In genomic region chr19:6576869-6577281, GRCh38 we compare ENCODE assay signal across 1 cellular context.
TF ChIP-seq lines count a peak whose summit lies in the region.

No MANE protein-coding gene starts in this region.

TF ChIP-seq in K562, 482 proteins besides CTCF, POLR2A, EP300 and RAD21 (continued from another document and continues in another):
- TF ChIP-seq CEBPG (CRISPR knock-in tag; IDR thresholded peaks at IDR 0.05) = no peak
- TF ChIP-seq CEBPG (tag; conservative IDR thresholded peaks at IDR 0.05 in 1 of 2, IDR thresholded peaks at IDR 0.05 in 1 of 2) = no peak
- TF ChIP-seq XRCC4 (IDR thresholded peaks at IDR 0.05; ENCODE audit: extremely low read depth, insufficient read depth, insufficient read length) = no peak
- 0 out of 4 replicates have a peak, but pooled peaks of 1 of the 2 experiments have one; percentile 16 for TF ChIP-seq MNT (conservative IDR thresholded peaks at IDR 0.05)
- peak; percentile 35; the same call in 1 of the 2 replicates for TF ChIP-seq TEAD4 (IDR thresholded peaks at IDR 0.05; ENCODE audit: low read length)
- TF ChIP-seq TEAD4 (CRISPR knock-in tag; IDR thresholded peaks at IDR 0.05; ENCODE audit: borderline replicate concordance) = no peak
- TF ChIP-seq TCF3 (CRISPR knock-in tag; IDR thresholded peaks at IDR 0.05) = peak; percentile 82
- TF ChIP-seq MITF (IDR thresholded peaks at IDR 0.05) = no peak
- TF ChIP-seq PHF21A (IDR thresholded peaks at IDR 0.05; ENCODE audit: borderline replicate concordance, low read depth) = no peak
- 0 out of 2 replicates have a peak, but pooled peaks have one; percentile 30 for TF ChIP-seq SMARCA4 (IDR thresholded peaks at IDR 0.05)
- no peak for TF ChIP-seq ZBTB34 (CRISPR knock-in tag; IDR thresholded peaks at IDR 0.05)
- TF ChIP-seq ZNF134 (CRISPR knock-in tag; conservative IDR thresholded peaks at IDR 0.05) = no peak
- TF ChIP-seq MTA2 (IDR thresholded peaks at IDR 0.05; ENCODE audit: low read depth) = peak; percentile 62
- TF ChIP-seq USF1 (CRISPR knock-in tag; IDR thresholded peaks at IDR 0.05) = no peak
- no peak for TF ChIP-seq FUS (optimal IDR thresholded peaks at IDR 0.05; ENCODE audit: low read depth, low read length)
- TF ChIP-seq RNF2 (IDR thresholded peaks at IDR 0.05) = no peak
- TF ChIP-seq U2AF1 (optimal IDR thresholded peaks at IDR 0.05; ENCODE audit: low read depth, low read length) = no peak
- no peak for TF ChIP-seq KDM2B (CRISPR knock-in tag; IDR thresholded peaks at IDR 0.05)
- TF ChIP-seq ZEB2 (IDR thresholded peaks at IDR 0.05) = 0 out of 2 replicates have a peak, but pooled peaks have one; percentile 38
- no peak for TF ChIP-seq ZNF551 (CRISPR knock-in tag; IDR thresholded peaks at IDR 0.05)
- no peak for TF ChIP-seq FOXP4 (CRISPR knock-in tag; IDR thresholded peaks at IDR 0.05; ENCODE audit: borderline replicate concordance)
- no peak for TF ChIP-seq ZNF449 (CRISPR knock-in tag; IDR thresholded peaks at IDR 0.05)
- no peak for TF ChIP-seq ZNF41 (CRISPR knock-in tag; conservative IDR thresholded peaks at IDR 0.05)
- no peak for TF ChIP-seq HES1 (IDR thresholded peaks at IDR 0.05; ENCODE audit: low read depth)
- TF ChIP-seq SOX6 (IDR thresholded peaks at IDR 0.05) = peak; percentile 89
- no peak for TF ChIP-seq ELF2 (CRISPR knock-in tag; IDR thresholded peaks at IDR 0.05)
- no peak for TF ChIP-seq RNF219 (CRISPR knock-in tag; IDR thresholded peaks at IDR 0.05)
- peak; percentile 72 for TF ChIP-seq NCOR1 (IDR thresholded peaks at IDR 0.05)
- no peak for TF ChIP-seq ZNF217 (CRISPR knock-in tag; IDR thresholded peaks at IDR 0.05)
- no peak for TF ChIP-seq ZNF780A (CRISPR knock-in tag; IDR thresholded peaks at IDR 0.05)
- TF ChIP-seq ETV5 (CRISPR knock-in tag; IDR thresholded peaks at IDR 0.05; ENCODE audit: low read depth) = no peak
- peak; percentile 85 for TF ChIP-seq ARID1B (IDR thresholded peaks at IDR 0.05)
- peak; percentile 78 for TF ChIP-seq CBFA2T2 (conservative IDR thresholded peaks at IDR 0.05)
- TF ChIP-seq YBX1 (IDR thresholded peaks at IDR 0.05) = no peak
- no peak for TF ChIP-seq SMARCA5 (IDR thresholded peaks at IDR 0.05)
- no peak for TF ChIP-seq NFRKB (IDR thresholded peaks at IDR 0.05; ENCODE audit: low read depth)
- TF ChIP-seq ZBTB9 (CRISPR knock-in tag; IDR thresholded peaks at IDR 0.05) = no peak
- peak; percentile 94 for TF ChIP-seq MEIS2 (IDR thresholded peaks at IDR 0.05; ENCODE audit: partially characterized antibody)
- TF ChIP-seq FOXJ3 (CRISPR knock-in tag; IDR thresholded peaks at IDR 0.05) = no peak
- peak; percentile 38; the same call in 1 of the 2 replicates for TF ChIP-seq PBX2 (CRISPR knock-in tag; IDR thresholded peaks at IDR 0.05; ENCODE audit: low read depth)
- peak; percentile 92 for TF ChIP-seq PBX2 (tag; conservative IDR thresholded peaks at IDR 0.05; ENCODE audit: low read depth)
- TF ChIP-seq ESRRB (CRISPR knock-in tag; IDR thresholded peaks at IDR 0.05; ENCODE audit: borderline replicate concordance) = no peak
- no peak for TF ChIP-seq TCF15 (CRISPR knock-in tag; IDR thresholded peaks at IDR 0.05)
- peak; percentile 67 for TF ChIP-seq GATA2 (CRISPR knock-in tag; IDR thresholded peaks at IDR 0.05)
- no peak for TF ChIP-seq ZFP36 (IDR thresholded peaks at IDR 0.05; ENCODE audit: low read depth, low read length, partially characterized antibody)
- TF ChIP-seq BCOR (IDR thresholded peaks at IDR 0.05) = 0 out of 2 replicates have a peak, but pooled peaks have one; percentile 27
- TF ChIP-seq ZNF175 (CRISPR knock-in tag; IDR thresholded peaks at IDR 0.05; ENCODE audit: low read depth) = no peak
- no peak for TF ChIP-seq HMBOX1 (IDR thresholded peaks at IDR 0.05)
- TF ChIP-seq CXXC5 (CRISPR knock-in tag; IDR thresholded peaks at IDR 0.05) = peak; percentile 39; the same call in 1 of the 2 replicates
